7 cellular contexts compared by ENCODE assay signal in the genomic region with DNA sequence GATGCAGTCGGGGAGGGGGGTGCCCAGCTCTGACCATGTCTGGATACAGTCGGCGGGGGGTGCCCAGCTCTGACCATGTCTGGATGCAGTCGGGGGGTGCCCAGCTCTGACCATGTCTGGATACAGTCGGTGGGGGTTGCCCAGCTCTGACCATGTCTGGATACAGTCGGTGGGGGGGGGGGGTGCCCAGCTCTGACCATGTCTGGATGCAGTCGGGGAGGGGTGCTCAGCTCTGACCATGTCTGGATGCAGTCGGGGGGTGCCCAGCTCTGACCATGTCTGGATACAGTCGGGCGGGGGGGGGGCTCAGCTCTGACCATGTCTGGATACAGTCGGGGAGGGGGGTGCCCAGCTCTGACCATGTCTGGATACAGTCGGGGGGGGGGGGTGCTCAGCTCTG. TPM values are rescaled to one million over a fixed set of nuclear protein-coding genes. Genes with fewer than 3 reads are reported as not detected.
DNase-seq lines count a peak whose midpoint lies in the region; ATAC-seq and TF ChIP-seq lines count a peak whose summit lies in the region.
"Not testable (repeated sequence)": the region's sequence is repeated elsewhere in the genome, so short reads cannot be mapped to it uniquely, and the experiment has no call there.
"Had no signal": no experiment of that assay in that cellular context is flagged by ENCODE, and none has a peak within 500 bp of the region (broad histone marks: within the 10 kb centered on the region; RNA-seq: fewer than 3 reads in every experiment).

No MANE protein-coding gene starts in this region.

- intact Hi-C loops in activated CD4-positive, alpha-beta T cell treated with anti-CD3 and anti-CD28 coated beads for 36 hours (cut with DNase I, micrococcal nuclease); Right ventricle myocardium superior (cut with DNase I); right cardiac atrium (cut with DNase I); right lobe of liver (cut with DNase I); mucosa of descending colon (cut with DNase I, micrococcal nuclease): not testable (repeated sequence)

- H3K27ac Mint-ChIP-seq in activated CD4-positive, alpha-beta T cell treated with anti-CD3 and anti-CD28 coated beads for 36 hours: not testable (repeated sequence)

- not testable (repeated sequence) for H3K27me3 Mint-ChIP-seq in activated CD4-positive, alpha-beta T cell treated with anti-CD3 and anti-CD28 coated beads for 36 hours

- POLR2A ChIA-PET in activated CD4-positive, alpha-beta T cell treated with anti-CD3 and anti-CD28 coated beads for 36 hours (lab: Charles Lee): not testable (repeated sequence)

- H3K9me3 Mint-ChIP-seq in activated CD4-positive, alpha-beta T cell treated with anti-CD3 and anti-CD28 coated beads for 36 hours (ENCODE audit: low read depth): not testable (repeated sequence)

- peaks cover 36% of the 10 kb centered on the region for H3K4me1 Mint-ChIP-seq in activated CD4-positive, alpha-beta T cell treated with anti-CD3 and anti-CD28 coated beads for 36 hours

- not testable (repeated sequence) for H3K36me3 ChIP-seq in right lobe of liver; mucosa of descending colon (ENCODE audit: low read depth)

- CTCF ChIA-PET in activated CD4-positive, alpha-beta T cell treated with anti-CD3 and anti-CD28 coated beads for 36 hours (lab: Charles Lee): not testable (repeated sequence)

- H3K27ac ChIP-seq in right cardiac atrium (ENCODE audit: low read length); right lobe of liver: not testable (repeated sequence)

- WGBS in right cardiac atrium: 80% methylated on average over 8 of the region's 12 CpGs
- WGBS in right lobe of liver (ENCODE audit: insufficient coverage, low coverage, low lambda C conversion rate, missing lambda C conversion rate): 70% methylated on average over 2 of the region's 12 CpGs

- H3K4me1 ChIP-seq in right cardiac atrium (ENCODE audit: control insufficient read depth, insufficient read depth, low read length): not testable (repeated sequence)
- H3K4me1 ChIP-seq in right lobe of liver (peaks cover 0 to 31% (median 13%) of the 10 kb centered on the region in 4 donors), mucosa of descending colon (ENCODE audit: low read depth) (peaks cover 21% of the 10 kb centered on the region)

- not testable (repeated sequence) for ATAC-seq in activated CD4-positive, alpha-beta T cell treated with anti-CD3 and anti-CD28 coated beads for 36 hours; Right ventricle myocardium superior (ENCODE audit: poor library complexity); right cardiac atrium; right lobe of liver; mucosa of descending colon; omental fat pad (ENCODE audit: low FRiP score)

- TF ChIP-seq POLR2A in right lobe of liver (IDR thresholded peaks at IDR 0.05): not testable (repeated sequence)

- TF ChIP-seq CTCF in right lobe of liver (IDR thresholded peaks at IDR 0.05); mucosa of descending colon (IDR thresholded peaks at IDR 0.05); omental fat pad (IDR thresholded peaks at IDR 0.05): not testable (repeated sequence)

- not testable (repeated sequence) for H3K27me3 ChIP-seq in right cardiac atrium (ENCODE audit: control insufficient read depth, insufficient read depth); right lobe of liver

- DNase-seq in activated CD4-positive, alpha-beta T cell treated with anti-CD3 and anti-CD28 coated beads for 36 hours: peak; percentile 5
- DNase-seq in Right ventricle myocardium superior (peak; percentile 32), right cardiac atrium (peak in 2 of 3 donors; percentile 20 to 49), right lobe of liver (peak in 2 of 3 donors; percentile 34 to 44), mucosa of descending colon (peak in 2 of 3 donors; percentile 19 to 44), omental fat pad (ENCODE audit: low spot score) (peak; percentile 4)

- H3K36me3 Mint-ChIP-seq in activated CD4-positive, alpha-beta T cell treated with anti-CD3 and anti-CD28 coated beads for 36 hours (ENCODE audit: low read depth): not testable (repeated sequence)

- not testable (repeated sequence) for H3K4me3 ChIP-seq in right cardiac atrium (ENCODE audit: low read length); right lobe of liver; mucosa of descending colon

- not testable (repeated sequence) for H3K4me3 Mint-ChIP-seq in activated CD4-positive, alpha-beta T cell treated with anti-CD3 and anti-CD28 coated beads for 36 hours

- not testable (repeated sequence) for H3K9me3 ChIP-seq in right cardiac atrium (ENCODE audit: control insufficient read depth, low read length); right lobe of liver; mucosa of descending colon

RNA-seq across cellular contexts. Expression of gene SIGIRR, which starts 3.3 kb away (rescaled TPM):
- total RNA-seq in activated CD4-positive, alpha-beta T cell treated with anti-CD3 and anti-CD28 coated beads for 36 hours: 10 to 100 TPM; 33.0 to 34.9 TPM
- total RNA-seq in Right ventricle myocardium superior (38.6 TPM), right cardiac atrium (10 to 100 TPM; 28.6 to 42.4 (median 35.1) TPM), right lobe of liver (100 to 1,000 TPM in 2 of 6 experiments, 10 to 100 TPM in 4; 48.2 to 133 (median 66.3) TPM), mucosa of descending colon (100 to 1,000 TPM; 103 to 190 (median 116) TPM), omental fat pad (10 to 100 TPM; 17.6 to 42.1 (median 31.0) TPM)
- 61.8 TPM for polyA plus RNA-seq in right cardiac atrium

RNA-seq across cellular contexts. Expression of gene PKP3, which starts 17.5 kb away (rescaled TPM):
- total RNA-seq in activated CD4-positive, alpha-beta T cell treated with anti-CD3 and anti-CD28 coated beads for 36 hours: under 1 TPM; 0.07 to 0.18 TPM
- total RNA-seq in Right ventricle myocardium superior (0.86 TPM), right cardiac atrium (under 1 TPM; 0.26 to 0.88 (median 0.63) TPM), right lobe of liver (1 to 10 TPM in 1 of 6 experiments, under 1 TPM in 2, not detected in 3; 0.43 to 1.5 (median 0.47) TPM), mucosa of descending colon (100 to 1,000 TPM in 2 of 3 donors, 10 to 100 TPM in 1; 73.3 to 174 (median 143) TPM), omental fat pad (under 1 TPM in 3 of 4 donors, not detected in 1; 0.09 to 0.96 (median 0.95) TPM)
- 0.36 TPM for polyA plus RNA-seq in right cardiac atrium
- total RNA-seq: A673 had no signal

RNA-seq across cellular contexts. Expression of gene ANO9, which starts 30.3 kb away (rescaled TPM):
- 10 to 100 TPM; 31.7 to 38.8 TPM for total RNA-seq in activated CD4-positive, alpha-beta T cell treated with anti-CD3 and anti-CD28 coated beads for 36 hours
- total RNA-seq in Right ventricle myocardium superior (0.08 TPM), right cardiac atrium (under 1 TPM; 0.14 to 0.46 (median 0.20) TPM), right lobe of liver (1 to 10 TPM in 1 of 6 experiments, under 1 TPM in 4, not detected in 1; 0.09 to 1.0 (median 0.28) TPM), mucosa of descending colon (100 to 1,000 TPM in 2 of 3 donors, 10 to 100 TPM in 1; 85.2 to 179 (median 131) TPM), omental fat pad (1 to 10 TPM in 3 of 4 donors, under 1 TPM in 1; 0.79 to 3.6 (median 3.1) TPM)
- polyA plus RNA-seq in right cardiac atrium: 0.20 TPM
- total RNA-seq: A673 had no signal

RNA-seq across cellular contexts. Expression of gene PTDSS2, which starts 38.5 kb away (rescaled TPM):
- 10 to 100 TPM; 14.8 to 18.8 TPM for total RNA-seq in activated CD4-positive, alpha-beta T cell treated with anti-CD3 and anti-CD28 coated beads for 36 hours
- 25.5 TPM for total RNA-seq in Right ventricle myocardium superior
- 10 to 100 TPM; 30.2 to 33.3 (median 30.9) TPM for total RNA-seq in right cardiac atrium
- 30.7 TPM for polyA plus RNA-seq in right cardiac atrium
- 10 to 100 TPM in 4 of 6 experiments, 1 to 10 TPM in 2; 8.4 to 21.9 (median 11.4) TPM for total RNA-seq in right lobe of liver
- 10 to 100 TPM; 19.2 to 34.8 (median 27.3) TPM for total RNA-seq in mucosa of descending colon
- total RNA-seq in omental fat pad: 10 to 100 TPM; 33.0 to 45.2 (median 39.0) TPM

RNA-seq across cellular contexts. Expression of gene B4GALNT4, which starts 42.2 kb away (rescaled TPM):
- 1 to 10 TPM; 3.8 to 6.6 TPM for total RNA-seq in activated CD4-positive, alpha-beta T cell treated with anti-CD3 and anti-CD28 coated beads for 36 hours
- total RNA-seq in Right ventricle myocardium superior (0.94 TPM), right cardiac atrium (1 to 10 TPM; 1.0 to 1.6 (median 1.3) TPM), right lobe of liver (under 1 TPM in 2 of 6 experiments, not detected in 4; 0.05 to 0.07 TPM), mucosa of descending colon (10 to 100 TPM in 1 of 3 donors, 1 to 10 TPM in 2; 2.1 to 11.8 (median 2.2) TPM), omental fat pad (1 to 10 TPM; 1.4 to 4.1 (median 2.5) TPM)
- 2.5 TPM for polyA plus RNA-seq in right cardiac atrium

Comparison
In these comparisons a context has a peak if more than half of its experiments do, and no peak if none do; other contexts are left out.
1. RNA of gene PKP3, which starts 17.5 kb away (total RNA-seq): 73.3 to 174 TPM in mucosa of descending colon; 0.09 to 0.96 TPM in omental fat pad, 0.26 to 0.88 TPM in right cardiac atrium, 0.86 TPM in Right ventricle myocardium superior (single experiment), 0.43 to 1.5 TPM in right lobe of liver and 0.07 to 0.18 TPM in activated CD4-positive, alpha-beta T cell treated with anti-CD3 and anti-CD28 coated beads for 36 hours; every median in the first group is over 10 times any median in the second.
2. RNA of gene ANO9, which starts 30.3 kb away (total RNA-seq): 85.2 to 179 TPM in mucosa of descending colon and 31.7 to 38.8 TPM in activated CD4-positive, alpha-beta T cell treated with anti-CD3 and anti-CD28 coated beads for 36 hours; 0.79 to 3.6 TPM in omental fat pad, 0.09 to 1.0 TPM in right lobe of liver, 0.14 to 0.46 TPM in right cardiac atrium and 0.08 TPM in Right ventricle myocardium superior (single experiment); every median in the first group is over 4 times any median in the second.
3. Peak in every context shown above with its lines, with median percentiles within 50 percentile points of each other: DNase-seq.